22 cellular contexts compared by ENCODE assay signal in genomic region chr2:85660725-85661124, GRCh38. TPM values are rescaled to one million over a fixed set of nuclear protein-coding genes. Genes with fewer than 3 reads are reported as not detected.
"Had no signal": no experiment of that assay in that cellular context is flagged by ENCODE, and none has a peak within 500 bp of the region (broad histone marks: within the 10 kb centered on the region; RNA-seq: fewer than 3 reads in every experiment).

No MANE protein-coding gene starts in this region.

- FAIRE-seq: kidney, small intestine, urothelium cell line had no signal

- ATAC-seq: left colon had no signal

- H3K27ac ChIP-seq: colonic mucosa, neutrophil, thoracic aorta had no signal

- H3K27me3 ChIP-seq: colonic mucosa, neutrophil, stomach, transverse colon had no signal

- H3K4me3 ChIP-seq: colonic mucosa, stomach, thoracic aorta, transverse colon had no signal

- H3K4me1 ChIP-seq: colonic mucosa, transverse colon had no signal

- H3K36me3 ChIP-seq: colonic mucosa, thoracic aorta had no signal

- DNase-seq: caudate nucleus; colonic mucosa; erythroblast; foreskin melanocyte; left colon; mesendoderm; naive B cell; small intestine; stimulated activated CD4-positive, alpha-beta T cell treated with anti-CD3 and anti-CD28 coated beads, Interleukin-12 subunit alpha, Interleukin-12 subunit beta, amount 100 ng/mL, for 4 hours; stimulated activated naive CD4-positive, alpha-beta T cell; stomach; substantia nigra; transverse colon had no signal

- H3K9me3 ChIP-seq: colonic mucosa, neutrophil, stomach, thoracic aorta, transverse colon had no signal

RNA-seq across cellular contexts. Expression of gene SFTPB, which starts 7.3 kb away (rescaled TPM):
- total RNA-seq: dermis blood vessel endothelial cell, left colon, lung microvascular endothelial cell, osteoblast, pulmonary artery endothelial cell, thoracic aorta, transverse colon had no signal

RNA-seq across cellular contexts. Expression of gene GNLY, which starts 33.4 kb away (rescaled TPM):
- total RNA-seq: cerebellum, dermis blood vessel endothelial cell, lung microvascular endothelial cell, osteoblast, pulmonary artery endothelial cell had no signal
